ENCODE assay signal across 7 cellular contexts in the genomic region with DNA sequence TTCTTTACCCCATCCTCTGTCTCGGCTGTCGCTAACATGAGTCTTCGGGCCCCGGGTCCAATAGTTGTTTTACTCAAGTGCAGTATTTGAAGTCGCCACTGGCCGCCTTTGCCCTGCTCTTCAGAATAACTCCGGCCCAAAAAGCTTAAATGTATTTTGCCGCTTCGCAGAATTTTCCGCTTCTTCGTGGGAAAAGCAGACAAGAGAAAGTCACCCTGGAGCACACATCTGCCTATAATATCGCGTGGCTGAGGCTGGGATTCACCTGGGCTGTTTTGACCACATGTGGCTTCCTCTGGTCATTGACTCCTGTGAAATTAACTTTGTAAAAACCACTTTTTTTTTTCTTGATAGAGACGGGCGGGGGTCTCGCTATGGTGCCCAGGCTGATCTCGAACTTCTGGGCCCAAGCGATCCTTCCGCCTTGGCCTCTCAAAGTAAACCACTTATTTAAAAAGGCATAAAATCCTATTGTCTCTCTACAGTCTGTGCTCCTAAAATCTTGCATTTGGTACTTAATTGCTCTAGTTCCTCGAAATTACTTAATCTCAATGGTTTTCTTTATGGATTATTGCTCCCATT. TPM values are rescaled to one million over a fixed set of nuclear protein-coding genes. Genes with fewer than 3 reads are reported as not detected.
DNase-seq lines count a peak whose midpoint lies in the region; ATAC-seq and TF ChIP-seq lines count a peak whose summit lies in the region.

No MANE protein-coding gene starts in this region.

- CTCF ChIA-PET in HEK293T (lab: Yijun Ruan, JAX), result no interaction called here

- DNase-seq in WERI-Rb-1 (no peak), hepatic stellate cell (ENCODE audit: low spot score) (peak; percentile 40), HEK293T (ENCODE audit: extremely low spot score) (no peak), DMS 273 treated with DMSO at 0.1 percent for 48 hours (lab: John Stamatoyannopoulos, UW) (no peak)

- H3K4me3 ChIP-seq in WERI-Rb-1 (ENCODE audit: low read depth, low read length), result peak overlapping the region; percentile 80
- peak overlapping the region; percentile 87 to 93 (median 88) for H3K4me3 ChIP-seq in skeletal muscle tissue (ENCODE audit: low read length in 3 of 3)

- H3K9me3 ChIP-seq in WERI-Rb-1 (ENCODE audit: severe bottlenecking) (no peaks in the 10 kb centered on the region), skeletal muscle tissue (ENCODE audit: control insufficient read depth in 3 of 3, low read length in 3 of 3) (no peaks in the 10 kb centered on the region)

- H3K27ac ChIP-seq in WERI-Rb-1 (peak overlapping the region; percentile 84), skeletal muscle tissue (ENCODE audit: low read depth, low read length) (peak overlapping the region; percentile 57)

- peak; percentile 2 for ATAC-seq in GM18499 (IDR thresholded peaks at IDR 0.05; ENCODE audit: insufficient read depth, unreplicated experiment)
- peak; percentile 1 for ATAC-seq in HG02852 (IDR thresholded peaks at IDR 0.05; ENCODE audit: unreplicated experiment)

- peak overlapping the region; percentile 54 to 80 (median 77) for H3K9ac ChIP-seq in skeletal muscle tissue (ENCODE audit: low read depth in 1 of 3, low read length in 3 of 3)

- no peak for TF ChIP-seq CTCF in WERI-Rb-1 (IDR thresholded peaks at IDR 0.05; ENCODE audit: low read depth, low read length)

- H3K27me3 ChIP-seq in WERI-Rb-1 (ENCODE audit: insufficient read depth, low read depth, severe bottlenecking), result no peaks in the 10 kb centered on the region
- H3K27me3 ChIP-seq in skeletal muscle tissue (ENCODE audit: control insufficient read depth in 3 of 3, insufficient read depth in 3 of 3, low read length in 3 of 3), result no peaks in the 10 kb centered on the region

- H3K36me3 ChIP-seq in WERI-Rb-1 (peaks cover 17% of the 10 kb centered on the region), skeletal muscle tissue (ENCODE audit: control insufficient read depth in 3 of 3, insufficient read depth in 3 of 3, low read length in 3 of 3) (no peaks in the 10 kb centered on the region)

- H3K4me1 ChIP-seq in skeletal muscle tissue (ENCODE audit: control insufficient read depth in 3 of 3, insufficient read depth in 3 of 3, low read length in 3 of 3), result peaks cover 12 to 21% (median 14%) of the 10 kb centered on the region in 3 donors

- POLR2A ChIA-PET in HEK293T (lab: Yijun Ruan, JAX), result interaction anchor here (0.9 to 1.1 kb wide), 8 partner anchors 8 to 410 kb away, joined by 3 to 5 read pairs (median 3); no protein-coding TSS in a partner anchor

TF ChIP-seq in HEK293T, 16 proteins besides CTCF, POLR2A, EP300 and RAD21:
- no peak for TF ChIP-seq HDGF (IDR thresholded peaks at IDR 0.05; ENCODE audit: borderline replicate concordance)
- no peak for TF ChIP-seq ELF4 (IDR thresholded peaks at IDR 0.05)
- TF ChIP-seq, protein P1, sequence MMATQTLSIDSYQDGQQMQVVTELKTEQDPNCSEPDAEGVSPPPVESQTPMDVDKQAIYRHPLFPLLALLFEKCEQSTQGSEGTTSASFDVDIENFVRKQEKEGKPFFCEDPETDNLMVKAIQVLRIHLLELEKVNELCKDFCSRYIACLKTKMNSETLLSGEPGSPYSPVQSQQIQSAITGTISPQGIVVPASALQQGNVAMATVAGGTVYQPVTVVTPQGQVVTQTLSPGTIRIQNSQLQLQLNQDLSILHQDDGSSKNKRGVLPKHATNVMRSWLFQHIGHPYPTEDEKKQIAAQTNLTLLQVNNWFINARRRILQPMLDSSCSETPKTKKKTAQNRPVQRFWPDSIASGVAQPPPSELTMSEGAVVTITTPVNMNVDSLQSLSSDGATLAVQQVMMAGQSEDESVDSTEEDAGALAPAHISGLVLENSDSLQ (IDR thresholded peaks at IDR 0.05), result no peak
- TF ChIP-seq SUZ12 (IDR thresholded peaks at IDR 0.05), result no peak
- no peak for TF ChIP-seq L3MBTL2 (conservative IDR thresholded peaks at IDR 0.05)
- no peak for TF ChIP-seq FOXK2 (IDR thresholded peaks at IDR 0.05)
- TF ChIP-seq FOXM1 (IDR thresholded peaks at IDR 0.05; ENCODE audit: borderline replicate concordance), result no peak
- TF ChIP-seq NFRKB (IDR thresholded peaks at IDR 0.05), result no peak
- no peak for TF ChIP-seq BHLHE40 (IDR thresholded peaks at IDR 0.05; ENCODE audit: borderline replicate concordance)
- no peak for TF ChIP-seq ZNF384 (IDR thresholded peaks at IDR 0.05)
- TF ChIP-seq ARNT (IDR thresholded peaks at IDR 0.05), result no peak
- TF ChIP-seq FOXA1 (IDR thresholded peaks at IDR 0.05), result no peak
- no peak for TF ChIP-seq LEF1 (IDR thresholded peaks at IDR 0.05; ENCODE audit: borderline replicate concordance)
- no peak for TF ChIP-seq SP1 (IDR thresholded peaks at IDR 0.05)
- no peak for TF ChIP-seq TARDBP (IDR thresholded peaks at IDR 0.05)
- no peak for TF ChIP-seq CTBP1 (IDR thresholded peaks at IDR 0.05; ENCODE audit: borderline replicate concordance)

RNA-seq across cellular contexts. Expression of a gene that starts 0.7 kb away (rescaled TPM):
- 30.3 TPM for total RNA-seq in skeletal muscle tissue
